ENCODE assay signal across 12 cellular contexts in the genomic region with DNA sequence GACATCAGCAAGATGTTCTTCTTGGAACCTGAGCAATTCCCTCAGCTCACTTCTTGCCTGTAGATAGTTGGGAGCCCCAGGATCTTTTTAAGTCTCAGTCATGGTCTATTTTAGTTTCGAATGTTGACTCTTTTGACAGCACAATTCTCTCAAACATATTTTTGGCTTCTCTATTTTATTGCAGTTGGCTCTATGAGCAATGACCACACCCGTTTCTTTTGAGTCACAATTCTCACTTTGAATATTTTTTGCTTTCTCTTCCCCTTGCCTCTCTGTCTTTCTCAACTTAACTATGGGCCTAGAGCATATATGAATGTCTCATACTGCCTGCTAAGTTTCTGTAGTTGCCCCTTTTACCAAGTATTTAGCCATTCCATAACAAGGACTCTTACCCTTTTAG.
DNase-seq lines count a peak whose midpoint lies in the region; ATAC-seq and TF ChIP-seq lines count a peak whose summit lies in the region.
"Had no signal": no experiment of that assay in that cellular context is flagged by ENCODE, and none has a peak within 500 bp of the region (broad histone marks: within the 10 kb centered on the region; RNA-seq: fewer than 3 reads in every experiment).

No MANE protein-coding gene starts in this region.

- TF ChIP-seq EP300 in esophagus muscularis mucosa (IDR thresholded peaks at IDR 0.05) (no peak), SK-N-SH (IDR thresholded peaks at IDR 0.05; ENCODE audit: borderline replicate concordance in 1 of 2, low read depth in 1 of 2, low read length in 1 of 2) (no peak)

- H3K36me3 Mint-ChIP-seq in stimulated activated effector memory CD8-positive, alpha-beta T cell treated with anti-CD3 and anti-CD28 coated beads, Interleukin-12 subunit alpha, Interleukin-12 subunit beta, amount 100 ng/mL, for 72 hours, result no peaks in the 10 kb centered on the region
- no peaks in the 10 kb centered on the region for H3K36me3 Mint-ChIP-seq in T-cell
- H3K36me3 Mint-ChIP-seq: CD4-positive, CD25-positive, alpha-beta regulatory T cell had no signal

- no peaks in the 10 kb centered on the region for H3K79me2 ChIP-seq in SK-N-SH (ENCODE audit: insufficient read depth)

- H3K9me3 ChIP-seq in esophagus muscularis mucosa (no peaks in the 10 kb centered on the region), SK-N-SH (no peaks in the 10 kb centered on the region)

- peak; percentile 82 for ATAC-seq in GM18519 (IDR thresholded peaks at IDR 0.05; ENCODE audit: low FRiP score, unreplicated experiment)
- ATAC-seq in HG02610 (IDR thresholded peaks at IDR 0.05; ENCODE audit: unreplicated experiment), result peak; percentile 97
- ATAC-seq in HG03457 (IDR thresholded peaks at IDR 0.05; ENCODE audit: unreplicated experiment), result peak; percentile 71
- peak; percentile 24 for ATAC-seq in stimulated activated effector memory CD8-positive, alpha-beta T cell treated with anti-CD3 and anti-CD28 coated beads, Interleukin-12 subunit alpha, Interleukin-12 subunit beta, amount 100 ng/mL, for 72 hours
- no peak for ATAC-seq in T-cell (replicated peaks in 1 of 4)
- ATAC-seq: esophagus mucosa had no signal

- no peaks in the 10 kb centered on the region for H3F3A ChIP-seq in SK-N-SH (replicated peaks; ENCODE audit: insufficient read depth)

- H3K27ac ChIP-seq in esophagus muscularis mucosa (replicated peaks in 1 of 4) (no peak overlapping the region), SK-N-SH (ENCODE audit: low read depth in 2 of 2, low read length in 1 of 2) (no peak overlapping the region)

- no peak overlapping the region for H3K27ac Mint-ChIP-seq in stimulated activated effector memory CD8-positive, alpha-beta T cell treated with anti-CD3 and anti-CD28 coated beads, Interleukin-12 subunit alpha, Interleukin-12 subunit beta, amount 100 ng/mL, for 72 hours
- H3K27ac Mint-ChIP-seq in T-cell, result no peak overlapping the region
- H3K27ac Mint-ChIP-seq: activated B cell treated with CpG ODN at 0.5 μM for 24 hours; CD4-positive, CD25-positive, alpha-beta regulatory T cell; nephron progenitor cell had no signal

- H3K4me1 Mint-ChIP-seq in stimulated activated effector memory CD8-positive, alpha-beta T cell treated with anti-CD3 and anti-CD28 coated beads, Interleukin-12 subunit alpha, Interleukin-12 subunit beta, amount 100 ng/mL, for 72 hours, result no peaks in the 10 kb centered on the region
- no peaks in the 10 kb centered on the region for H3K4me1 Mint-ChIP-seq in T-cell
- H3K4me1 Mint-ChIP-seq: activated B cell treated with CpG ODN at 0.5 μM for 24 hours; CD4-positive, CD25-positive, alpha-beta regulatory T cell; nephron progenitor cell had no signal

- TF ChIP-seq CTCF in esophagus muscularis mucosa (IDR thresholded peaks at IDR 0.05) (no peak), SK-N-SH (IDR thresholded peaks at IDR 0.05) (no peak)

- H3K4me3 ChIP-seq in esophagus muscularis mucosa, result no peak overlapping the region
- H3K4me3 ChIP-seq in SK-N-SH (ENCODE audit: low read depth in 2 of 2, low read length in 1 of 2), result no peak overlapping the region

- POLR2A ChIA-PET in T-cell (lab: Charles Lee) (no interaction called here), SK-N-SH (lab: Yijun Ruan, JAX) (no interaction called here)

- H3K27me3 ChIP-seq in esophagus muscularis mucosa, result no peaks in the 10 kb centered on the region
- no peaks in the 10 kb centered on the region for H3K27me3 ChIP-seq in SK-N-SH (ENCODE audit: insufficient read depth)

- H3K4me1 ChIP-seq in esophagus muscularis mucosa (no peaks in the 10 kb centered on the region), SK-N-SH (ENCODE audit: control insufficient read depth in 1 of 2, insufficient read depth in 2 of 2, low read depth in 1 of 2, low read length in 1 of 2) (no peaks in the 10 kb centered on the region)

- CTCF ChIA-PET in T-cell (lab: Charles Lee), result no interaction called here
- CTCF ChIA-PET in SK-N-SH (lab: Yijun Ruan, JAX), result interaction anchor here (1.8 kb wide), 1 partner anchor 11 kb away, joined by 6 read pairs; no protein-coding TSS in a partner anchor

- no peaks in the 10 kb centered on the region for H3K36me3 ChIP-seq in esophagus muscularis mucosa
- no peaks in the 10 kb centered on the region for H3K36me3 ChIP-seq in SK-N-SH (replicated peaks in 1 of 2; ENCODE audit: control insufficient read depth in 1 of 2, insufficient read depth in 2 of 2, low read length in 1 of 2)

- peaks cover 7% of the 10 kb centered on the region; the same call in 1 of the 2 replicates for H3K9me2 ChIP-seq in SK-N-SH

- no peak for TF ChIP-seq RAD21 in SK-N-SH (IDR thresholded peaks at IDR 0.05; ENCODE audit: low read length)

- H3K9me3 Mint-ChIP-seq in stimulated activated effector memory CD8-positive, alpha-beta T cell treated with anti-CD3 and anti-CD28 coated beads, Interleukin-12 subunit alpha, Interleukin-12 subunit beta, amount 100 ng/mL, for 72 hours, result peaks cover 8% of the 10 kb centered on the region
- H3K9me3 Mint-ChIP-seq in T-cell, result peaks cover 5 to 15% (median 10%) of the 10 kb centered on the region in 3 donors
- H3K9me3 Mint-ChIP-seq: nephron progenitor cell had no signal

- intact Hi-C loops in esophagus muscularis mucosa (cut with DNase I), result no loop called here

- H3K9ac ChIP-seq in SK-N-SH, result no peak overlapping the region

- no peaks in the 10 kb centered on the region for H4K20me1 ChIP-seq in SK-N-SH (ENCODE audit: insufficient read depth)

- DNase-seq in stimulated activated effector memory CD8-positive, alpha-beta T cell treated with anti-CD3 and anti-CD28 coated beads, Interleukin-12 subunit alpha, Interleukin-12 subunit beta, amount 100 ng/mL, for 72 hours (ENCODE audit: low spot score in 2 of 2), result no peak
- no peak for DNase-seq in esophagus muscularis mucosa (ENCODE audit: extremely low spot score)
- no peak for DNase-seq in T-cell
- no peak for DNase-seq in SK-N-SH
- DNase-seq: activated B cell treated with CpG ODN at 0.5 μM for 24 hours; CD4-positive, CD25-positive, alpha-beta regulatory T cell; NCI-H2171 treated with DMSO at 0.1 percent for 48 hours; nephron progenitor cell had no signal

- no peak for TF ChIP-seq POLR2A in esophagus muscularis mucosa (IDR thresholded peaks at IDR 0.05; ENCODE audit: low read depth)

- no peak overlapping the region for H3K4me3 Mint-ChIP-seq in stimulated activated effector memory CD8-positive, alpha-beta T cell treated with anti-CD3 and anti-CD28 coated beads, Interleukin-12 subunit alpha, Interleukin-12 subunit beta, amount 100 ng/mL, for 72 hours
- no peak overlapping the region for H3K4me3 Mint-ChIP-seq in T-cell
- H3K4me3 Mint-ChIP-seq: activated B cell treated with CpG ODN at 0.5 μM for 24 hours; CD4-positive, CD25-positive, alpha-beta regulatory T cell; nephron progenitor cell had no signal

- H3K4me2 ChIP-seq in SK-N-SH, result no peak overlapping the region

- WGBS in esophagus muscularis mucosa, result 63% methylated on average over 2 of the region's 2 CpGs
- WGBS in SK-N-SH (ENCODE audit: low lambda C conversion rate), result 13% methylated on average over 2 of the region's 2 CpGs

- no peaks in the 10 kb centered on the region for H3K27me3 Mint-ChIP-seq in T-cell
- H3K27me3 Mint-ChIP-seq: activated B cell treated with CpG ODN at 0.5 μM for 24 hours; CD4-positive, CD25-positive, alpha-beta regulatory T cell had no signal

- H2AFZ ChIP-seq in SK-N-SH (ENCODE audit: low read depth), result no peak overlapping the region

TF ChIP-seq in SK-N-SH, 30 proteins besides CTCF, POLR2A, EP300 and RAD21 (continues in another document):
- TF ChIP-seq, protein P1, sequence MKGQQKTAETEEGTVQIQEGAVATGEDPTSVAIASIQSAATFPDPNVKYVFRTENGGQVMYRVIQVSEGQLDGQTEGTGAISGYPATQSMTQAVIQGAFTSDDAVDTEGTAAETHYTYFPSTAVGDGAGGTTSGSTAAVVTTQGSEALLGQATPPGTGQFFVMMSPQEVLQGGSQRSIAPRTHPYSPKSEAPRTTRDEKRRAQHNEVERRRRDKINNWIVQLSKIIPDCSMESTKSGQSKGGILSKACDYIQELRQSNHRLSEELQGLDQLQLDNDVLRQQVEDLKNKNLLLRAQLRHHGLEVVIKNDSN (IDR thresholded peaks at IDR 0.05; ENCODE audit: borderline replicate concordance, low read depth), result no peak
- TF ChIP-seq, protein P2, sequence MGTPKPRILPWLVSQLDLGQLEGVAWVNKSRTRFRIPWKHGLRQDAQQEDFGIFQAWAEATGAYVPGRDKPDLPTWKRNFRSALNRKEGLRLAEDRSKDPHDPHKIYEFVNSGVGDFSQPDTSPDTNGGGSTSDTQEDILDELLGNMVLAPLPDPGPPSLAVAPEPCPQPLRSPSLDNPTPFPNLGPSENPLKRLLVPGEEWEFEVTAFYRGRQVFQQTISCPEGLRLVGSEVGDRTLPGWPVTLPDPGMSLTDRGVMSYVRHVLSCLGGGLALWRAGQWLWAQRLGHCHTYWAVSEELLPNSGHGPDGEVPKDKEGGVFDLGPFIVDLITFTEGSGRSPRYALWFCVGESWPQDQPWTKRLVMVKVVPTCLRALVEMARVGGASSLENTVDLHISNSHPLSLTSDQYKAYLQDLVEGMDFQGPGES (IDR thresholded peaks at IDR 0.05; ENCODE audit: low read depth, low read length), result no peak
- no peak for TF ChIP-seq NFIC (IDR thresholded peaks at IDR 0.05; ENCODE audit: borderline replicate concordance)
- TF ChIP-seq, protein P3, sequence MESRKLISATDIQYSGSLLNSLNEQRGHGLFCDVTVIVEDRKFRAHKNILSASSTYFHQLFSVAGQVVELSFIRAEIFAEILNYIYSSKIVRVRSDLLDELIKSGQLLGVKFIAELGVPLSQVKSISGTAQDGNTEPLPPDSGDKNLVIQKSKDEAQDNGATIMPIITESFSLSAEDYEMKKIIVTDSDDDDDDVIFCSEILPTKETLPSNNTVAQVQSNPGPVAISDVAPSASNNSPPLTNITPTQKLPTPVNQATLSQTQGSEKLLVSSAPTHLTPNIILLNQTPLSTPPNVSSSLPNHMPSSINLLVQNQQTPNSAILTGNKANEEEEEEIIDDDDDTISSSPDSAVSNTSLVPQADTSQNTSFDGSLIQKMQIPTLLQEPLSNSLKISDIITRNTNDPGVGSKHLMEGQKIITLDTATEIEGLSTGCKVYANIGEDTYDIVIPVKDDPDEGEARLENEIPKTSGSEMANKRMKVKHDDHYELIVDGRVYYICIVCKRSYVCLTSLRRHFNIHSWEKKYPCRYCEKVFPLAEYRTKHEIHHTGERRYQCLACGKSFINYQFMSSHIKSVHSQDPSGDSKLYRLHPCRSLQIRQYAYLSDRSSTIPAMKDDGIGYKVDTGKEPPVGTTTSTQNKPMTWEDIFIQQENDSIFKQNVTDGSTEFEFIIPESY (IDR thresholded peaks at IDR 0.05; ENCODE audit: borderline replicate concordance, low read depth), result no peak
- no peak for TF ChIP-seq TEAD4 (IDR thresholded peaks at IDR 0.05; ENCODE audit: borderline replicate concordance, insufficient read depth)
- TF ChIP-seq GATA2 (CRISPR knock-in tag; IDR thresholded peaks at IDR 0.05), result no peak
- TF ChIP-seq GABPA (IDR thresholded peaks at IDR 0.05; ENCODE audit: low read depth), result no peak
- TF ChIP-seq, protein P4, sequence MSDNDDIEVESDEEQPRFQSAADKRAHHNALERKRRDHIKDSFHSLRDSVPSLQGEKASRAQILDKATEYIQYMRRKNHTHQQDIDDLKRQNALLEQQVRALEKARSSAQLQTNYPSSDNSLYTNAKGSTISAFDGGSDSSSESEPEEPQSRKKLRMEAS (IDR thresholded peaks at IDR 0.05; ENCODE audit: low read depth), result no peak
- no peak for TF ChIP-seq EZH2phosphoT487 (IDR thresholded peaks at IDR 0.05; ENCODE audit: borderline replicate concordance, low read depth)

Comparison
In these comparisons a context has a peak if more than half of its experiments do, and no peak if none do; other contexts are left out.
1. ATAC-seq: peak in GM18519 (single experiment), HG02610 (single experiment), HG03457 (single experiment) and stimulated activated effector memory CD8-positive, alpha-beta T cell treated with anti-CD3 and anti-CD28 coated beads, Interleukin-12 subunit alpha, Interleukin-12 subunit beta, amount 100 ng/mL, for 72 hours (single experiment); none in T-cell (0 of 4).